ENCODE assay signal across 21 cellular contexts in genomic region chr5:177330991-177331837, GRCh38. TPM values are rescaled to one million over a fixed set of nuclear protein-coding genes. Genes with fewer than 3 reads are reported as not detected.
DNase-seq lines count a peak whose midpoint lies in the region; ATAC-seq, FAIRE-seq and TF ChIP-seq lines count a peak whose summit lies in the region.
"Had no signal": no experiment of that assay in that cellular context is flagged by ENCODE, and none has a peak within 500 bp of the region (broad histone marks: within the 10 kb centered on the region; RNA-seq: fewer than 3 reads in every experiment).

No MANE protein-coding gene starts in this region.

- no peak overlapping the region for H3K9ac ChIP-seq in Loucy (ENCODE audit: low read depth, low read length, poor library complexity, severe bottlenecking)
- H3K9ac ChIP-seq in endothelial cell of umbilical vein (replicated peaks; ENCODE audit: extremely low read depth, insufficient read depth, low read length) = no peak overlapping the region

- H3K4me2 ChIP-seq in Loucy (ENCODE audit: low read depth, low read length, poor library complexity, severe bottlenecking) (peak overlapping the region; percentile 67), endothelial cell of umbilical vein (ENCODE audit: insufficient read depth, low read length) (no peak overlapping the region)

- H3K27me3 ChIP-seq in Loucy (ENCODE audit: insufficient read depth, low read length, poor library complexity, severe bottlenecking) = no peaks in the 10 kb centered on the region
- H3K27me3 ChIP-seq in endothelial cell of umbilical vein (ENCODE audit: control insufficient read depth in 2 of 2, insufficient read depth in 2 of 2, low read length in 2 of 2) = no peaks in the 10 kb centered on the region
- H3K27me3 ChIP-seq: BE2C, esophagus squamous epithelium had no signal

- H3K36me3 Mint-ChIP-seq in activated CD4-positive, alpha-beta T cell treated with anti-CD3 and anti-CD28 coated beads, Interleukin-2, amount 10 ng/mL, durations not matched to agents 7 days and 5 days (ENCODE audit: low read depth) = peaks cover 37% of the 10 kb centered on the region
- peaks cover 33% of the 10 kb centered on the region for H3K36me3 Mint-ChIP-seq in progenitor cell of endocrine pancreas (ENCODE audit: insufficient read depth)

- H3K36me3 ChIP-seq in Loucy (ENCODE audit: insufficient read depth, low read length) = peaks cover 31% of the 10 kb centered on the region; the same call in 1 of the 2 replicates
- H3K36me3 ChIP-seq in endothelial cell of umbilical vein (ENCODE audit: control insufficient read depth in 2 of 2, extremely low read depth in 1 of 2, insufficient read depth in 2 of 2, low read length in 2 of 2) = peaks cover 0 to 34% of the 10 kb centered on the region in 2 experiments

- H2AFZ ChIP-seq in Loucy (ENCODE audit: low read length) = no peak overlapping the region
- no peak overlapping the region for H2AFZ ChIP-seq in endothelial cell of umbilical vein (ENCODE audit: low read depth, low read length)

- no peaks in the 10 kb centered on the region for H4K20me1 ChIP-seq in Loucy (ENCODE audit: insufficient read depth, low read length, poor library complexity, severe bottlenecking)
- H4K20me1 ChIP-seq in endothelial cell of umbilical vein (replicated peaks; ENCODE audit: control insufficient read depth, extremely low read depth, insufficient read depth, low read length) = no peaks in the 10 kb centered on the region

- dilution Hi-C loops in endothelial cell of umbilical vein (cut with MboI; ENCODE audit: extremely low pct_ligation_motif_present, low sequenced_read_pairs) = no loop called here

- H3K9me2 ChIP-seq in Loucy (replicated peaks; ENCODE audit: low read depth, low read length) = no peaks in the 10 kb centered on the region

- H3K27me3 Mint-ChIP-seq in activated CD4-positive, alpha-beta T cell treated with anti-CD3 and anti-CD28 coated beads, Interleukin-2, amount 10 ng/mL, durations not matched to agents 7 days and 5 days = no peaks in the 10 kb centered on the region
- H3K27me3 Mint-ChIP-seq in progenitor cell of endocrine pancreas = no peaks in the 10 kb centered on the region
- H3K27me3 Mint-ChIP-seq: activated CD4-positive, alpha-beta memory T cell treated with anti-CD3 and anti-CD28 coated beads for 36 hours had no signal

- no peaks in the 10 kb centered on the region for H3F3A ChIP-seq in Loucy (ENCODE audit: low read depth)

- H3K4me3 Mint-ChIP-seq in activated CD4-positive, alpha-beta T cell treated with anti-CD3 and anti-CD28 coated beads, Interleukin-2, amount 10 ng/mL, durations not matched to agents 7 days and 5 days = no peak overlapping the region
- no peak overlapping the region for H3K4me3 Mint-ChIP-seq in progenitor cell of endocrine pancreas (ENCODE audit: low read depth)
- H3K4me3 Mint-ChIP-seq: activated CD4-positive, alpha-beta memory T cell treated with anti-CD3 and anti-CD28 coated beads for 36 hours; activated naive CD4-positive, alpha-beta T cell treated with anti-CD3 and anti-CD28 coated beads for 36 hours; activated T-cell treated with anti-CD3 and anti-CD28 coated beads, Interleukin-2, amount 50 U/mL, for 4 hours had no signal

- H3K79me2 ChIP-seq in Loucy (ENCODE audit: insufficient read depth, low read length) = no peaks in the 10 kb centered on the region
- H3K79me2 ChIP-seq in endothelial cell of umbilical vein (ENCODE audit: control insufficient read depth, insufficient read depth, low read length) = no peaks in the 10 kb centered on the region

- FAIRE-seq in endothelial cell of umbilical vein (lab: Jason Lieb, UNC) = no peak
- FAIRE-seq: astrocyte, G401.6 had no signal

- no peaks in the 10 kb centered on the region for H3K9me3 Mint-ChIP-seq in activated CD4-positive, alpha-beta T cell treated with anti-CD3 and anti-CD28 coated beads, Interleukin-2, amount 10 ng/mL, durations not matched to agents 7 days and 5 days
- no peaks in the 10 kb centered on the region for H3K9me3 Mint-ChIP-seq in progenitor cell of endocrine pancreas (ENCODE audit: low read depth)
- H3K9me3 Mint-ChIP-seq: activated CD4-positive, alpha-beta memory T cell treated with anti-CD3 and anti-CD28 coated beads for 36 hours; activated naive CD4-positive, alpha-beta T cell treated with anti-CD3 and anti-CD28 coated beads for 36 hours; activated T-cell treated with anti-CD3 and anti-CD28 coated beads, Interleukin-2, amount 50 U/mL, for 4 hours had no signal

- CTCF ChIA-PET in activated CD4-positive, alpha-beta T cell treated with anti-CD3 and anti-CD28 coated beads, Interleukin-2, amount 10 ng/mL, durations not matched to agents 7 days and 5 days (lab: Charles Lee) = interaction anchor here (0.9 to 1.3 kb wide), 4 partner anchors 13 to 124 kb away, joined by 3 to 4 read pairs (median 4); no protein-coding TSS in a partner anchor
- CTCF ChIA-PET in endothelial cell of umbilical vein (lab: Charles Lee) = interaction anchor here (0.9 to 1.8 kb wide), 2 partner anchors 22 to 170 kb away, joined by 3 to 6 read pairs; no protein-coding TSS in a partner anchor

- H3K4me1 ChIP-seq in Loucy (ENCODE audit: insufficient read depth, low read length, poor library complexity, severe bottlenecking) (peaks cover 16% of the 10 kb centered on the region), endothelial cell of umbilical vein (ENCODE audit: control insufficient read depth, extremely low read depth, insufficient read depth, low read length) (peaks cover 16% of the 10 kb centered on the region)

- POLR2A ChIA-PET in activated CD4-positive, alpha-beta T cell treated with anti-CD3 and anti-CD28 coated beads, Interleukin-2, amount 10 ng/mL, durations not matched to agents 7 days and 5 days (lab: Charles Lee) = no interaction called here
- POLR2A ChIA-PET in endothelial cell of umbilical vein (lab: Charles Lee) = no interaction called here

- ATAC-seq in GM21717 (IDR thresholded peaks at IDR 0.05; ENCODE audit: unreplicated experiment) = no peak
- ATAC-seq: activated T-cell treated with anti-CD3 and anti-CD28 coated beads, Interleukin-2, amount 50 U/mL, for 4 hours had no signal

- peaks cover 13% of the 10 kb centered on the region for H3K4me1 Mint-ChIP-seq in activated CD4-positive, alpha-beta T cell treated with anti-CD3 and anti-CD28 coated beads, Interleukin-2, amount 10 ng/mL, durations not matched to agents 7 days and 5 days
- peaks cover 7% of the 10 kb centered on the region for H3K4me1 Mint-ChIP-seq in progenitor cell of endocrine pancreas (ENCODE audit: low read depth)

- DNase-seq in activated CD4-positive, alpha-beta T cell treated with anti-CD3 and anti-CD28 coated beads, Interleukin-2, amount 10 ng/mL, durations not matched to agents 7 days and 5 days = no peak
- DNase-seq in activated CD4-positive, alpha-beta T cell treated with anti-CD3 and anti-CD28 coated beads, Interleukin-2, amount 50 U/mL, for 4 hours = no peak
- DNase-seq in endothelial cell of umbilical vein (ENCODE audit: low read depth, low spot score) (no peak), progenitor cell of endocrine pancreas (ENCODE audit: low spot score, unreplicated experiment) (no peak), H4 (ENCODE audit: low spot score) (no peak), DMS 273 treated with DMSO at 0.1 percent for 48 hours (lab: John Stamatoyannopoulos, UW) (no peak)
- DNase-seq: 8988T; activated CD4-positive, alpha-beta memory T cell treated with anti-CD3 and anti-CD28 coated beads for 36 hours; activated naive CD4-positive, alpha-beta T cell treated with anti-CD3 and anti-CD28 coated beads for 36 hours; activated T-cell treated with anti-CD3 and anti-CD28 coated beads, Interleukin-2, amount 50 U/mL, for 4 hours; BE2C; effector CD4-positive, alpha-beta T cell; esophagus squamous epithelium; NCI-H1092 treated with DMSO at 0.1 percent for 48 hours; NCI-H2081 treated with DMSO at 0.1 percent for 48 hours; NCI-H510A treated with DMSO at 0.1 percent for 48 hours; stimulated activated CD4-positive, alpha-beta T cell treated with anti-CD3 and anti-CD28 coated beads, Interleukin-2, amount 100 ng/mL, for 24 hours had no signal

- BruUV-seq in endothelial cell of umbilical vein (replicated peaks; lab: Mats Ljungman, UMichigan) = TSS peak; percentile 70

- intact Hi-C loops in endothelial cell of umbilical vein (cut with micrococcal nuclease) = no loop called here

- no peak for TF ChIP-seq CTCF in Loucy (conservative IDR thresholded peaks at IDR 0.05; ENCODE audit: low read length)
- no peak for TF ChIP-seq CTCF in endothelial cell of umbilical vein (IDR thresholded peaks at IDR 0.05; ENCODE audit: extremely low read depth in 1 of 2, insufficient read depth in 1 of 2, low read depth in 1 of 2, low read length in 2 of 2)
- TF ChIP-seq CTCF in progenitor cell of endocrine pancreas (IDR thresholded peaks at IDR 0.05; ENCODE audit: unreplicated experiment) = no peak

- H3K9me3 ChIP-seq in Loucy (ENCODE audit: insufficient read depth, low read depth, low read length) = no peaks in the 10 kb centered on the region
- H3K9me3 ChIP-seq in endothelial cell of umbilical vein (replicated peaks; ENCODE audit: control insufficient read depth, insufficient read depth, low read length) = no peaks in the 10 kb centered on the region
- H3K9me3 ChIP-seq: BE2C, esophagus squamous epithelium had no signal

- H3K27ac ChIP-seq in endothelial cell of umbilical vein (ENCODE audit: insufficient read depth, low read depth, low read length) = no peak overlapping the region
- H3K27ac ChIP-seq: esophagus squamous epithelium had no signal

- H3K9me1 ChIP-seq in endothelial cell of umbilical vein (replicated peaks; ENCODE audit: control insufficient read depth, extremely low read depth, insufficient read depth, low read length) = no peaks in the 10 kb centered on the region

- H3K4me3 ChIP-seq in Loucy (ENCODE audit: low read length, poor library complexity, severe bottlenecking) (peak overlapping the region; percentile 38), endothelial cell of umbilical vein (replicated peaks in 1 of 3; ENCODE audit: insufficient read depth in 1 of 3, low read depth in 1 of 3, low read length in 3 of 3) (no peak overlapping the region)
- H3K4me3 ChIP-seq: esophagus squamous epithelium had no signal

- no peak for TF ChIP-seq POLR2A in endothelial cell of umbilical vein (IDR thresholded peaks at IDR 0.05; ENCODE audit: low read depth, low read length)

- peak overlapping the region; percentile 31 for H3K27ac Mint-ChIP-seq in activated CD4-positive, alpha-beta T cell treated with anti-CD3 and anti-CD28 coated beads, Interleukin-2, amount 10 ng/mL, durations not matched to agents 7 days and 5 days
- peak overlapping the region; percentile 34 for H3K27ac Mint-ChIP-seq in progenitor cell of endocrine pancreas
- H3K27ac Mint-ChIP-seq: activated CD4-positive, alpha-beta memory T cell treated with anti-CD3 and anti-CD28 coated beads for 36 hours; activated naive CD4-positive, alpha-beta T cell treated with anti-CD3 and anti-CD28 coated beads for 36 hours had no signal

RNA-seq across cellular contexts. Expression of gene MXD3, which starts 19.5 kb away (rescaled TPM):
- 100 to 1,000 TPM; 107 to 109 TPM for total RNA-seq in activated CD4-positive, alpha-beta T cell treated with anti-CD3 and anti-CD28 coated beads, Interleukin-2, amount 10 ng/mL, durations not matched to agents 7 days and 5 days
- total RNA-seq in endothelial cell of umbilical vein = 30.5 and 44.2 TPM in 2 replicates
- 38.4 and 49.9 TPM in 2 replicates for polyA plus RNA-seq in endothelial cell of umbilical vein
- 13.9 and 28.1 TPM in 2 replicates for polyA plus RNA-seq in endothelial cell of umbilical vein (2011; cell fraction: cytosol; rRNA removed)
- polyA plus RNA-seq in endothelial cell of umbilical vein (2011; cell fraction: nucleus; rRNA removed) = 37.6 and 47.7 TPM in 2 replicates
- 5.6 and 6.2 TPM in 2 replicates for polyA plus RNA-seq in endothelial cell of umbilical vein (2012)
- polyA minus RNA-seq in endothelial cell of umbilical vein = 7.9 and 9.5 TPM in 2 replicates
- polyA minus RNA-seq in endothelial cell of umbilical vein (2011; cell fraction: cytosol; rRNA and poly(A)+ RNA removed) = 17.3 TPM
- polyA minus RNA-seq in endothelial cell of umbilical vein (2011; cell fraction: nucleus; rRNA and poly(A)+ RNA removed) = 10.5 and 18.2 TPM in 2 replicates
- 20.1 and 20.6 TPM in 2 replicates for total RNA-seq in progenitor cell of endocrine pancreas
- 34.7 and 74.3 TPM in 2 replicates for total RNA-seq in H4 (2014; rRNA removed; shearing (Covaris generic))

RNA-seq across cellular contexts. Expression of gene LMAN2, which starts 20.3 kb away (rescaled TPM):
- total RNA-seq in activated CD4-positive, alpha-beta T cell treated with anti-CD3 and anti-CD28 coated beads, Interleukin-2, amount 10 ng/mL, durations not matched to agents 7 days and 5 days = 100 to 1,000 TPM; 123 to 132 TPM
- 151 and 160 TPM in 2 replicates for total RNA-seq in endothelial cell of umbilical vein
- 370 and 475 TPM in 2 replicates for polyA plus RNA-seq in endothelial cell of umbilical vein
- 338 and 363 TPM in 2 replicates for polyA plus RNA-seq in endothelial cell of umbilical vein (2011; cell fraction: cytosol; rRNA removed)
- 205 and 244 TPM in 2 replicates for polyA plus RNA-seq in endothelial cell of umbilical vein (2011; cell fraction: nucleus; rRNA removed)
- polyA plus RNA-seq in endothelial cell of umbilical vein (2012) = 154 and 161 TPM in 2 replicates
- polyA minus RNA-seq in endothelial cell of umbilical vein = 316 and 343 TPM in 2 replicates
- polyA minus RNA-seq in endothelial cell of umbilical vein (2011; cell fraction: cytosol; rRNA and poly(A)+ RNA removed) = 192 TPM
- 84.3 and 117 TPM in 2 replicates for polyA minus RNA-seq in endothelial cell of umbilical vein (2011; cell fraction: nucleus; rRNA and poly(A)+ RNA removed)
- 106 and 111 TPM in 2 replicates for total RNA-seq in progenitor cell of endocrine pancreas
- 745 and 800 TPM in 2 replicates for total RNA-seq in H4 (2014; rRNA removed; shearing (Covaris generic))

RNA-seq across cellular contexts. Expression of gene RGS14, which starts 26.5 kb away (rescaled TPM):
- 100 to 1,000 TPM; 124 to 132 TPM for total RNA-seq in activated CD4-positive, alpha-beta T cell treated with anti-CD3 and anti-CD28 coated beads, Interleukin-2, amount 10 ng/mL, durations not matched to agents 7 days and 5 days
- total RNA-seq in endothelial cell of umbilical vein (4.3 and 4.8 TPM in 2 replicates), progenitor cell of endocrine pancreas (13.0 and 15.0 TPM in 2 replicates)
- 7.3 and 9.9 TPM in 2 replicates for polyA plus RNA-seq in endothelial cell of umbilical vein
- polyA plus RNA-seq in endothelial cell of umbilical vein (2011; cell fraction: cytosol; rRNA removed) = 5.6 and 7.6 TPM in 2 replicates
- polyA plus RNA-seq in endothelial cell of umbilical vein (2011; cell fraction: nucleus; rRNA removed) = 8.4 and 11.2 TPM in 2 replicates
- polyA plus RNA-seq in endothelial cell of umbilical vein (2012) = 5.1 and 7.5 TPM in 2 replicates
- polyA minus RNA-seq in endothelial cell of umbilical vein = 4.1 and 4.2 TPM in 2 replicates
- polyA minus RNA-seq in endothelial cell of umbilical vein (2011; cell fraction: cytosol; rRNA and poly(A)+ RNA removed) = 1.6 TPM
- 2.2 and 3.8 TPM in 2 replicates for polyA minus RNA-seq in endothelial cell of umbilical vein (2011; cell fraction: nucleus; rRNA and poly(A)+ RNA removed)
- 26.2 and 28.1 TPM in 2 replicates for total RNA-seq in H4 (2014; rRNA removed; shearing (Covaris generic))

RNA-seq across cellular contexts. Expression of gene PRELID1, which starts 27.6 kb away (rescaled TPM):
- 100 to 1,000 TPM; 142 to 152 TPM for total RNA-seq in activated CD4-positive, alpha-beta T cell treated with anti-CD3 and anti-CD28 coated beads, Interleukin-2, amount 10 ng/mL, durations not matched to agents 7 days and 5 days
- 201 and 203 TPM in 2 replicates for total RNA-seq in endothelial cell of umbilical vein
- polyA plus RNA-seq in endothelial cell of umbilical vein = 293 and 356 TPM in 2 replicates
- polyA plus RNA-seq in endothelial cell of umbilical vein (2011; cell fraction: cytosol; rRNA removed) = 308 and 363 TPM in 2 replicates
- 110 and 116 TPM in 2 replicates for polyA plus RNA-seq in endothelial cell of umbilical vein (2011; cell fraction: nucleus; rRNA removed)
- polyA plus RNA-seq in endothelial cell of umbilical vein (2012) = 140 and 160 TPM in 2 replicates
- polyA minus RNA-seq in endothelial cell of umbilical vein = 116 and 133 TPM in 2 replicates
- 138 TPM for polyA minus RNA-seq in endothelial cell of umbilical vein (2011; cell fraction: cytosol; rRNA and poly(A)+ RNA removed)
- 22.7 TPM in 2 replicates for polyA minus RNA-seq in endothelial cell of umbilical vein (2011; cell fraction: nucleus; rRNA and poly(A)+ RNA removed)
- total RNA-seq in progenitor cell of endocrine pancreas = 94.0 and 114 TPM in 2 replicates
- total RNA-seq in H4 (2014; rRNA removed; shearing (Covaris generic)) = 487 and 500 TPM in 2 replicates

RNA-seq across cellular contexts. Expression of gene RAB24, which starts 27.7 kb away (rescaled TPM):
- total RNA-seq in activated CD4-positive, alpha-beta T cell treated with anti-CD3 and anti-CD28 coated beads, Interleukin-2, amount 10 ng/mL, durations not matched to agents 7 days and 5 days = 10 to 100 TPM; 28.3 to 34.4 TPM
- total RNA-seq in endothelial cell of umbilical vein (20.6 and 20.7 TPM in 2 replicates), progenitor cell of endocrine pancreas (26.9 and 30.0 TPM in 2 replicates)
- 43.6 and 44.0 TPM in 2 replicates for polyA plus RNA-seq in endothelial cell of umbilical vein
- 32.0 and 40.5 TPM in 2 replicates for polyA plus RNA-seq in endothelial cell of umbilical vein (2011; cell fraction: cytosol; rRNA removed)
- polyA plus RNA-seq in endothelial cell of umbilical vein (2011; cell fraction: nucleus; rRNA removed) = 103 and 115 TPM in 2 replicates
- 14.9 and 21.9 TPM in 2 replicates for polyA plus RNA-seq in endothelial cell of umbilical vein (2012)
- 12.3 and 12.4 TPM in 2 replicates for polyA minus RNA-seq in endothelial cell of umbilical vein
- 6.3 TPM for polyA minus RNA-seq in endothelial cell of umbilical vein (2011; cell fraction: cytosol; rRNA and poly(A)+ RNA removed)
- polyA minus RNA-seq in endothelial cell of umbilical vein (2011; cell fraction: nucleus; rRNA and poly(A)+ RNA removed) = 7.5 and 10.4 TPM in 2 replicates
- 22.5 and 28.1 TPM in 2 replicates for total RNA-seq in H4 (2014; rRNA removed; shearing (Covaris generic))
